ENCODE assay signal across 8 cellular contexts in the genomic region with DNA sequence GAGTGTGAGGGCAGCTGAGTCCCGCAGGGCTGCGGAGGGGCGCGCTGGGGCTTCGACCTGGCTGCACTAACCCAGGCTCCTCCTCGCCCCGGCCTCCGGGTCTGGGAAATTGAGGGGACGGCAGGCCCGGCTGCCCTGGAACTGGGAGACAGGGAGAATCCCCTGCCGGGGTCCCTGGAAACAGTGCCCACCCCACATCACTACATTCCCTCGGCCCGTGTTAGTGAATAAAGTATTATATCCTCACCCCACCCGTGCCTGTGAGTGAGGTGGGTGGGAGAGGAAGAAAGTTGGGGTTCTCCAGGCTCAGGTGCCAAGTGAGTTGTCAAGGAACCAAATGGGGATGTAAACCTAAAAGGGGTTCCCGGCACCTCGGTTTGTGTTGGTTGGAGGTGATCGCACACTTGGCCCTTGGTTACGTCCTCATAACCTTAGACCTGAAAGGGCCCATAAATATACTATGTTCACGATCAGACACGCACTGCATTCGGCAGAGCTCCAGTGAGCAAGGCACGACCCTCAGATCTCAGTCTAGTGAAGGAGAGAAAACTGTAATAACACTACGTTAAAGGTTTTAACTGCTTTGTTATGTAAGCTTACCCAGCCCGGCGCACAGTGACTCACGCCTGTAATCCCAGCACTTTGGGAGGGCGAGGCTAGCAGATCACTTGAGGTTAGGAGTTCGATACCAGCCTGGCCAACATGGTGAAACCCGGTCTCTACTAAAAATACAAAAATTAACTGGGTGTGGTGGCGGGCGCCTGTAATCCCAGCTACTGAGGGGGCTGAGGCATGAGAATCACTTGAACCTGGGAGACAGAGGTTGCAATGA. TPM values are rescaled to one million over a fixed set of nuclear protein-coding genes. Genes with fewer than 3 reads are reported as not detected.
DNase-seq lines count a peak whose midpoint lies in the region; ATAC-seq, FAIRE-seq and TF ChIP-seq lines count a peak whose summit lies in the region.

No MANE protein-coding gene starts in this region.

- POLR2A ChIA-PET in K562 (lab: Yijun Ruan, JAX) = interaction anchor here (0.7 to 1.6 kb wide), 4 partner anchors 8 to 27 kb away, joined by 3 to 5 read pairs (median 4); a partner anchor contains a TSS

- H3K79me2 ChIP-seq in K562 (ENCODE audit: control insufficient read depth, insufficient read depth, low read length) (peaks cover 12% of the 10 kb centered on the region; the same call in 2 of the 3 replicates), mesendoderm (ENCODE audit: control insufficient read depth, insufficient read depth, low read length) (no peaks in the 10 kb centered on the region)

- H3K27me3 Mint-ChIP-seq in stimulated activated naive CD8-positive, alpha-beta T cell treated with anti-CD3 and anti-CD28 coated beads, Interleukin-15, Interleukin-2, amounts not matched to agents 100 ng/mL and 50 ng/mL, for 24 hours = no peaks in the 10 kb centered on the region

- H3K9me3 ChIP-seq in K562 (replicated peaks; ENCODE audit: control insufficient read depth, insufficient read depth, low read depth, low read length) = no peaks in the 10 kb centered on the region

- H3K27ac ChIP-seq in K562 (ENCODE audit: extremely low read depth, low read depth, low read length) (no peak overlapping the region), mesendoderm (ENCODE audit: low read depth, low read length) (peak overlapping the region; percentile 24)

- no peak overlapping the region for H3K18ac ChIP-seq in mesendoderm (ENCODE audit: low read length)

- TF ChIP-seq POLR2A in K562 (conservative IDR thresholded peaks at IDR 0.05) = no peak

- H3K9me1 ChIP-seq in K562 (ENCODE audit: control insufficient read depth, insufficient read depth, low read length) = no peaks in the 10 kb centered on the region

- ATAC-seq in stimulated activated naive CD8-positive, alpha-beta T cell treated with anti-CD3 and anti-CD28 coated beads, Interleukin-15, Interleukin-2, amounts not matched to agents 100 U/mL and 50 U/mL, for 24 hours = no peak
- ATAC-seq in K562 = no peak

- H4K20me1 ChIP-seq in K562 (replicated peaks; ENCODE audit: control insufficient read depth, insufficient read depth, low read length) = no peaks in the 10 kb centered on the region

- no peak for TF ChIP-seq EP300 in K562 (IDR thresholded peaks at IDR 0.05; ENCODE audit: low read length)

- BruUV-seq in K562 (replicated peaks; lab: Mats Ljungman, UMichigan) = no TSS peak

- H3K4me3 Mint-ChIP-seq in stimulated activated naive CD8-positive, alpha-beta T cell treated with anti-CD3 and anti-CD28 coated beads, Interleukin-15, Interleukin-2, amounts not matched to agents 100 ng/mL and 50 ng/mL, for 24 hours = peak overlapping the region; percentile 67

- H3K4me1 ChIP-seq in K562 (replicated peaks in 1 of 2; ENCODE audit: control insufficient read depth in 2 of 2, insufficient read depth in 2 of 2, low read length in 2 of 2) (no peaks in the 10 kb centered on the region), mesendoderm (ENCODE audit: control insufficient read depth, low read depth, low read length) (no peaks in the 10 kb centered on the region)

- no peak overlapping the region for H2BK15ac ChIP-seq in mesendoderm (replicated peaks; ENCODE audit: low read depth)

- CTCF ChIA-PET in K562 (lab: Yijun Ruan, JAX; ENCODE audit: low intra/inter-chr PET ratio) = no interaction called here

- H2BK120ac ChIP-seq in mesendoderm (ENCODE audit: low read depth, low read length) = no peak overlapping the region

- WGBS in K562 (ENCODE audit: insufficient coverage, low coverage, missing lambda C conversion rate) = 97% methylated on average over 26 of the region's 31 CpGs
- WGBS in mesendoderm (ENCODE audit: extremely low coverage, insufficient coverage, low lambda C conversion rate) = no CpG with 5 or more reads among the region's 31 CpGs

- H3K4ac ChIP-seq in mesendoderm (ENCODE audit: low read depth, low read length) = peak overlapping the region; percentile 2

- peak overlapping the region; percentile 31 for H3K27ac Mint-ChIP-seq in stimulated activated naive CD8-positive, alpha-beta T cell treated with anti-CD3 and anti-CD28 coated beads, Interleukin-15, Interleukin-2, amounts not matched to agents 100 ng/mL and 50 ng/mL, for 24 hours

- in situ Hi-C loops in K562 (cut with MboI) = no loop called here

- DNase-seq in stimulated activated naive CD8-positive, alpha-beta T cell treated with anti-CD3 and anti-CD28 coated beads, Interleukin-15, Interleukin-2, amounts not matched to agents 100 U/mL and 50 U/mL, for 24 hours = no peak
- DNase-seq in K562 (ENCODE audit: extremely low read depth in 1 of 4, low spot score in 3 of 4) (no peak), mesendoderm (no peak), hepatic stellate cell (ENCODE audit: low spot score) (no peak), midbrain (lab: John Stamatoyannopoulos, UW) (no peak), SHP77 treated with DMSO at 0.1 percent for 48 hours (lab: John Stamatoyannopoulos, UW) (no peak)
- no peak for DNase-seq in stimulated activated naive CD4-positive, alpha-beta T cell treated with Interleukin-2 at 50 U/mL for 16 hours (lab: John Stamatoyannopoulos, UW)

- no peak overlapping the region for H2BK5ac ChIP-seq in mesendoderm (ENCODE audit: low read length)

- no peaks in the 10 kb centered on the region for H3K79me1 ChIP-seq in mesendoderm (ENCODE audit: low read length)

- no peak overlapping the region for H3K4me3 ChIP-seq in K562
- H3K4me3 ChIP-seq in mesendoderm (ENCODE audit: low read length) = no peak overlapping the region

- H3K56ac ChIP-seq in mesendoderm (ENCODE audit: low read length) = peak overlapping the region; percentile 89

- intact Hi-C loops in K562 (cut with micrococcal nuclease) = no loop called here

- H3K4me2 ChIP-seq in K562 (ENCODE audit: insufficient read depth, low read length) (no peak overlapping the region), mesendoderm (ENCODE audit: low read length) (peak overlapping the region; percentile 78)

- no peak overlapping the region for H3K9ac ChIP-seq in K562 (ENCODE audit: insufficient read depth in 1 of 2, low read depth in 2 of 2, low read length in 2 of 2)
- H3K9ac ChIP-seq in mesendoderm (ENCODE audit: low read length) = peak overlapping the region; percentile 82

- no peaks in the 10 kb centered on the region for H3K9me3 Mint-ChIP-seq in stimulated activated naive CD8-positive, alpha-beta T cell treated with anti-CD3 and anti-CD28 coated beads, Interleukin-15, Interleukin-2, amounts not matched to agents 100 ng/mL and 50 ng/mL, for 24 hours

- H2AK5ac ChIP-seq in mesendoderm (ENCODE audit: low read length) = no peak overlapping the region

- H3K36me3 ChIP-seq in K562 (ENCODE audit: control insufficient read depth, insufficient read depth, low read length) (peaks cover 70% of the 10 kb centered on the region), mesendoderm (ENCODE audit: control insufficient read depth, insufficient read depth, low read length) (peaks cover 3% of the 10 kb centered on the region)

- no peak overlapping the region for H4K8ac ChIP-seq in mesendoderm (ENCODE audit: low read depth, low read length)

- no peak overlapping the region for H2AFZ ChIP-seq in K562 (ENCODE audit: low read depth, low read length)

- no peak overlapping the region for H4K5ac ChIP-seq in mesendoderm (ENCODE audit: low read length)

- FAIRE-seq in K562 (lab: Jason Lieb, UNC) = no peak

- no peak overlapping the region for H3K23ac ChIP-seq in mesendoderm (ENCODE audit: low read length)

- H3K27me3 ChIP-seq in K562 (ENCODE audit: control insufficient read depth in 2 of 2, insufficient read depth in 2 of 2, low read length in 2 of 2) (no peaks in the 10 kb centered on the region), mesendoderm (ENCODE audit: insufficient read depth, low read length, poor library complexity) (no peaks in the 10 kb centered on the region)

- no peak for TF ChIP-seq RAD21 in K562 (CRISPR knock-in tag; conservative IDR thresholded peaks at IDR 0.05 in 1 of 2, IDR thresholded peaks at IDR 0.05 in 1 of 2)

- peaks cover 52% of the 10 kb centered on the region for H3K36me3 Mint-ChIP-seq in stimulated activated naive CD8-positive, alpha-beta T cell treated with anti-CD3 and anti-CD28 coated beads, Interleukin-15, Interleukin-2, amounts not matched to agents 100 ng/mL and 50 ng/mL, for 24 hours (ENCODE audit: low read depth)

- TF ChIP-seq CTCF in K562 (IDR thresholded peaks at IDR 0.05 in 2 of 3, conservative IDR thresholded peaks at IDR 0.05 in 1 of 3; ENCODE audit: insufficient read depth in 2 of 3, low read depth in 1 of 3, low read length in 3 of 3) = no peak

- peaks cover 30% of the 10 kb centered on the region for H3K4me1 Mint-ChIP-seq in stimulated activated naive CD8-positive, alpha-beta T cell treated with anti-CD3 and anti-CD28 coated beads, Interleukin-15, Interleukin-2, amounts not matched to agents 100 ng/mL and 50 ng/mL, for 24 hours (ENCODE audit: low read depth)

RNA-seq across cellular contexts. Expression of a gene that starts 11.2 kb away (rescaled TPM):
- total RNA-seq in K562 (2011; cell fraction: chromatin; rRNA removed; ENCODE audit: low replicate concordance) = 11.2 and 27.3 TPM in 2 replicates
- total RNA-seq in K562 (2011; cell fraction: nucleolus; rRNA removed) = 18.3 and 18.7 TPM in 2 replicates
- 23.9 and 39.2 TPM in 2 replicates for total RNA-seq in K562 (2011; cell fraction: nucleoplasm; rRNA removed)
- 11.2 and 12.2 TPM in 2 replicates for total RNA-seq in K562 (2014; rRNA removed)
- total RNA-seq in K562 (2014; rRNA removed; fragmentation: Illumina TruSeq; extraction: Trizol) = 3.2 and 3.6 TPM in 2 replicates
- 3.8 and 4.4 TPM in 2 replicates for total RNA-seq in K562 (2015; rRNA removed; fragmentation: Illumina TruSeq; extraction: Trizol)
- total RNA-seq in K562 (2021) = 11.6 and 11.9 TPM in 2 replicates
- polyA plus RNA-seq in K562 (2011; rRNA removed) = 4.3 and 5.1 TPM in 2 replicates
- 7.5 and 37.3 TPM in 2 replicates for polyA plus RNA-seq in K562 (2011; cell fraction: cytosol; rRNA removed)
- 5.7 and 14.8 TPM in 2 replicates for polyA plus RNA-seq in K562 (2011; cell fraction: nucleus; rRNA removed)
- polyA plus RNA-seq in K562 (2012) = 6.0 and 7.0 TPM in 2 replicates
- polyA plus RNA-seq in K562 (2014; fragmentation: Illumina TruSeq; extraction: Trizol) = 2.9 and 3.2 TPM in 2 replicates
- polyA plus RNA-seq in K562 (2014; fragmentation: Nextera tagmentation; extraction: Ambion mirVana) = 1 to 10 TPM; 1.5 to 1.7 TPM
- polyA plus RNA-seq in K562 (2014; rRNA removed) = 8.3 and 12.6 TPM in 2 replicates
- 3.7 and 5.0 TPM in 2 replicates for polyA minus RNA-seq in K562 (2011; rRNA and poly(A)+ RNA removed)
- polyA minus RNA-seq in K562 (2011; cell fraction: cytosol; rRNA and poly(A)+ RNA removed) = 2.2 and 4.0 TPM in 2 replicates
- polyA minus RNA-seq in K562 (2011; cell fraction: nucleus; rRNA and poly(A)+ RNA removed) = 3.8 and 4.2 TPM in 2 replicates
- polyA plus RNA-seq in mesendoderm (2013, experiment 1 of 2) = 4.8 TPM
- polyA plus RNA-seq in mesendoderm (2013, experiment 2 of 2) = 5.1 TPM

RNA-seq across cellular contexts. Expression of a gene that starts 11.3 kb away (rescaled TPM):
- 20.4 and 39.9 TPM in 2 replicates for total RNA-seq in K562 (2011; cell fraction: chromatin; rRNA removed; ENCODE audit: low replicate concordance)
- total RNA-seq in K562 (2011; cell fraction: nucleolus; rRNA removed) = 29.6 and 33.7 TPM in 2 replicates
- 26.7 and 33.2 TPM in 2 replicates for total RNA-seq in K562 (2011; cell fraction: nucleoplasm; rRNA removed)
- 74.2 and 79.0 TPM in 2 replicates for total RNA-seq in K562 (2014; rRNA removed)
- 61.2 and 61.3 TPM in 2 replicates for total RNA-seq in K562 (2014; rRNA removed; fragmentation: Illumina TruSeq; extraction: Trizol)
- total RNA-seq in K562 (2015; rRNA removed; fragmentation: Illumina TruSeq; extraction: Trizol) = 67.4 and 75.0 TPM in 2 replicates
- total RNA-seq in K562 (2021) = 124 and 129 TPM in 2 replicates
- 107 and 120 TPM in 2 replicates for polyA plus RNA-seq in K562 (2011; rRNA removed)
- polyA plus RNA-seq in K562 (2011; cell fraction: cytosol; rRNA removed) = 109 and 151 TPM in 2 replicates
- 34.2 and 44.6 TPM in 2 replicates for polyA plus RNA-seq in K562 (2011; cell fraction: nucleus; rRNA removed)
- polyA plus RNA-seq in K562 (2012) = 56.3 and 118 TPM in 2 replicates
- polyA plus RNA-seq in K562 (2014; fragmentation: Illumina TruSeq; extraction: Trizol) = 108 and 130 TPM in 2 replicates
- 10 to 100 TPM; 45.0 to 80.6 TPM for polyA plus RNA-seq in K562 (2014; fragmentation: Nextera tagmentation; extraction: Ambion mirVana)
- polyA plus RNA-seq in K562 (2014; rRNA removed) = 132 and 138 TPM in 2 replicates
- 31.3 and 36.6 TPM in 2 replicates for polyA minus RNA-seq in K562 (2011; rRNA and poly(A)+ RNA removed)
- 29.3 and 42.9 TPM in 2 replicates for polyA minus RNA-seq in K562 (2011; cell fraction: cytosol; rRNA and poly(A)+ RNA removed)
- 10.1 and 14.4 TPM in 2 replicates for polyA minus RNA-seq in K562 (2011; cell fraction: nucleus; rRNA and poly(A)+ RNA removed)
- polyA plus RNA-seq in mesendoderm (2013, experiment 1 of 2) = 57.3 TPM
- polyA plus RNA-seq in mesendoderm (2013, experiment 2 of 2) = 57.8 TPM

RNA-seq across cellular contexts. Expression of a gene that starts 23.3 kb away (rescaled TPM):
- 9.7 and 12.9 TPM in 2 replicates for total RNA-seq in K562 (2011; cell fraction: chromatin; rRNA removed; ENCODE audit: low replicate concordance)
- 10.7 and 14.3 TPM in 2 replicates for total RNA-seq in K562 (2011; cell fraction: nucleolus; rRNA removed)
- 6.7 and 7.0 TPM in 2 replicates for total RNA-seq in K562 (2011; cell fraction: nucleoplasm; rRNA removed)
- total RNA-seq in K562 (2014; rRNA removed) (8.6 and 10.8 TPM in 2 replicates), K562 (2014; rRNA removed; fragmentation: Illumina TruSeq; extraction: Trizol) (3.3 and 3.4 TPM in 2 replicates), K562 (2015; rRNA removed; fragmentation: Illumina TruSeq; extraction: Trizol) (7.4 and 7.7 TPM in 2 replicates), K562 (2021) (9.0 and 11.6 TPM in 2 replicates)
- polyA plus RNA-seq in K562 (2011; rRNA removed) (3.6 and 4.7 TPM in 2 replicates), K562 (2014; fragmentation: Illumina TruSeq; extraction: Trizol) (4.6 and 8.2 TPM in 2 replicates), K562 (2014; fragmentation: Nextera tagmentation; extraction: Ambion mirVana) (under 1 TPM; 0.38 to 0.46 TPM), K562 (2014; rRNA removed) (5.8 and 6.0 TPM in 2 replicates)
- polyA plus RNA-seq in K562 (2011; cell fraction: cytosol; rRNA removed) = 3.9 and 10.6 TPM in 2 replicates
- 4.6 and 11.2 TPM in 2 replicates for polyA plus RNA-seq in K562 (2011; cell fraction: nucleus; rRNA removed)
- 6.1 and 7.6 TPM in 2 replicates for polyA plus RNA-seq in K562 (2012)
- polyA minus RNA-seq in K562 (2011; rRNA and poly(A)+ RNA removed) = 2.8 and 4.5 TPM in 2 replicates
- polyA minus RNA-seq in K562 (2011; cell fraction: cytosol; rRNA and poly(A)+ RNA removed) = 3.7 and 5.3 TPM in 2 replicates
- 5.9 and 6.3 TPM in 2 replicates for polyA minus RNA-seq in K562 (2011; cell fraction: nucleus; rRNA and poly(A)+ RNA removed)
- polyA plus RNA-seq in mesendoderm (2013, experiment 1 of 2) = 21.1 TPM
- polyA plus RNA-seq in mesendoderm (2013, experiment 2 of 2) = 22.0 TPM

RNA-seq across cellular contexts. Expression of a gene that starts 27.1 kb away (rescaled TPM):
- total RNA-seq in K562 (2011; cell fraction: chromatin; rRNA removed; ENCODE audit: low replicate concordance) = 44.2 and 55.5 TPM in 2 replicates
- total RNA-seq in K562 (2011; cell fraction: nucleolus; rRNA removed) = 47.6 and 48.7 TPM in 2 replicates
- total RNA-seq in K562 (2011; cell fraction: nucleoplasm; rRNA removed) = 34.2 and 44.9 TPM in 2 replicates
- 31.6 and 42.6 TPM in 2 replicates for total RNA-seq in K562 (2014; rRNA removed)
- 41.2 and 43.8 TPM in 2 replicates for total RNA-seq in K562 (2014; rRNA removed; fragmentation: Illumina TruSeq; extraction: Trizol)
- 38.2 and 43.4 TPM in 2 replicates for total RNA-seq in K562 (2015; rRNA removed; fragmentation: Illumina TruSeq; extraction: Trizol)
- total RNA-seq in K562 (2021) = 84.0 and 87.3 TPM in 2 replicates
- polyA plus RNA-seq in K562 (2011; rRNA removed) = 73.4 and 90.6 TPM in 2 replicates
- 53.6 and 54.6 TPM in 2 replicates for polyA plus RNA-seq in K562 (2011; cell fraction: cytosol; rRNA removed)
- polyA plus RNA-seq in K562 (2011; cell fraction: nucleus; rRNA removed) = 36.6 and 52.6 TPM in 2 replicates
- polyA plus RNA-seq in K562 (2012) = 67.3 and 95.0 TPM in 2 replicates
- 62.3 and 74.6 TPM in 2 replicates for polyA plus RNA-seq in K562 (2014; fragmentation: Illumina TruSeq; extraction: Trizol)
- 10 to 100 TPM; 20.9 to 21.3 TPM for polyA plus RNA-seq in K562 (2014; fragmentation: Nextera tagmentation; extraction: Ambion mirVana)
- 80.0 and 80.2 TPM in 2 replicates for polyA plus RNA-seq in K562 (2014; rRNA removed)
- polyA minus RNA-seq in K562 (2011; rRNA and poly(A)+ RNA removed) = 79.5 and 83.2 TPM in 2 replicates
- polyA minus RNA-seq in K562 (2011; cell fraction: cytosol; rRNA and poly(A)+ RNA removed) = 27.5 and 33.1 TPM in 2 replicates
- 17.8 and 39.5 TPM in 2 replicates for polyA minus RNA-seq in K562 (2011; cell fraction: nucleus; rRNA and poly(A)+ RNA removed)
- 36.6 TPM for polyA plus RNA-seq in mesendoderm (2013, experiment 1 of 2)
- polyA plus RNA-seq in mesendoderm (2013, experiment 2 of 2) = 36.2 TPM

RNA-seq across cellular contexts. Expression of a gene that starts 36.2 kb away (rescaled TPM):
- 3.4 and 4.0 TPM in 2 replicates for total RNA-seq in K562 (2011; cell fraction: chromatin; rRNA removed; ENCODE audit: low replicate concordance)
- 2.5 and 4.2 TPM in 2 replicates for total RNA-seq in K562 (2011; cell fraction: nucleolus; rRNA removed)
- 3.8 and 7.6 TPM in 2 replicates for total RNA-seq in K562 (2011; cell fraction: nucleoplasm; rRNA removed)
- total RNA-seq in K562 (2014; rRNA removed) (2.3 and 3.0 TPM in 2 replicates), K562 (2014; rRNA removed; fragmentation: Illumina TruSeq; extraction: Trizol) (1.2 TPM in 2 replicates), K562 (2015; rRNA removed; fragmentation: Illumina TruSeq; extraction: Trizol) (0.69 and 0.72 TPM in 2 replicates), K562 (2021) (4.2 and 5.6 TPM in 2 replicates)
- polyA plus RNA-seq in K562 (2011; rRNA removed) (2.1 and 2.3 TPM in 2 replicates), K562 (2014; fragmentation: Illumina TruSeq; extraction: Trizol) (0.94 and 3.0 TPM in 2 replicates), K562 (2014; fragmentation: Nextera tagmentation; extraction: Ambion mirVana) (under 1 TPM in 1 of 2 experiments, not detected in 1; 0.23 TPM), K562 (2014; rRNA removed) (4.5 and 5.1 TPM in 2 replicates)
- polyA plus RNA-seq in K562 (2011; cell fraction: cytosol; rRNA removed) = 3.4 TPM in 2 replicates
- 6.0 and 6.8 TPM in 2 replicates for polyA plus RNA-seq in K562 (2011; cell fraction: nucleus; rRNA removed)
- 3.3 and 4.4 TPM in 2 replicates for polyA plus RNA-seq in K562 (2012)
- 0.42 and 1.3 TPM in 2 replicates for polyA minus RNA-seq in K562 (2011; rRNA and poly(A)+ RNA removed)
- polyA minus RNA-seq in K562 (2011; cell fraction: cytosol; rRNA and poly(A)+ RNA removed) = 1.3 and 3.0 TPM in 2 replicates
- polyA minus RNA-seq in K562 (2011; cell fraction: nucleus; rRNA and poly(A)+ RNA removed) = 1.4 and 1.8 TPM in 2 replicates
- polyA plus RNA-seq in mesendoderm (2013, experiment 1 of 2) = 0.69 TPM
- 0.57 TPM for polyA plus RNA-seq in mesendoderm (2013, experiment 2 of 2)
